ENCODE assay signal across 19 cellular contexts in the genomic region with DNA sequence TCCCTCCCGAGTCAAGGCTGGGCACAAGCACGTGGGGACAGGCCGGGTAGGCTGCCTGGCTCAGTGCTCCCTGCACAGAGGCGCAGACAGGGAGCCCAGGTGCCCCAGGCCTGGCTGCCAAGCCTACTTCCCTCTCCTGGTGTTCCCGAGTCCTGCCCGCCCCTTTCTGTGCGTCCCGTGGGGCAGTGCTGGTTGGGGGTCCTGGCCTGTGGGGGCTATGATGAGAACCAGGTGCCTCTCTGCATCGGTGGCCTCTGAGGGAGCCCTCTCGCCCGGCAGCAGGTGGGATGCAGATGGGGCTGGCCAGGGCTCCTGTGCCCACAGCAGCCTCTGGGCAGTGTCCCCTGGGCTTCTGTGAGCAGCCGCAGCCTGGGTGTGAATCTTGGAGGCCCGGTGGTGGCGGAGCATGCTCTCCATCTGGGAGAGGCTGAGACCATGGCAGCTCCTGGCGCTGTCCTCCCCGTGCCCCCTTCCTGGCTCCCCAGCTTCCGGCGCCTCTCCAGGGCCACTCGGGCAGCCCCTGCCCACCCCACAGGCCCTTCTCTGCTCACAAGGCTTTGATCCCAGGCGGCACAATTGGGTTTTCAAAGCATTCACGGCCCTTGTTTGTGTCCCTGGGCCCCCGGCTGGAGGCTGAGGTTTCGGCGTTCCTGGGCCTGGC. TPM values are rescaled to one million over a fixed set of nuclear protein-coding genes. Genes with fewer than 3 reads are reported as not detected.
A peak's percentile ranks its signal among the peaks of the same experiment; 100 is the strongest.
DNase-seq lines count a peak whose midpoint lies in the region; ATAC-seq, FAIRE-seq and TF ChIP-seq lines count a peak whose summit lies in the region.
"Had no signal": no experiment of that assay in that cellular context is flagged by ENCODE, and none has a peak within 500 bp of the region (broad histone marks: within the 10 kb centered on the region; RNA-seq: fewer than 3 reads in every experiment).

No MANE protein-coding gene starts in this region.

- no peaks in the 10 kb centered on the region for H3K9me3 Mint-ChIP-seq in GM23338
- H3K9me3 Mint-ChIP-seq: CD4-positive, alpha-beta memory T cell had no signal

- peaks cover 6% of the 10 kb centered on the region; the same call in 1 of the 3 replicates for H3K36me3 Mint-ChIP-seq in GM23338 (ENCODE audit: low read depth)

- H3K27ac ChIP-seq in HepG2 (ENCODE audit: extremely low read length, insufficient read depth, low read length) (peak overlapping the region; percentile 68), right lobe of liver (no peak overlapping the region), GM23338 (ENCODE audit: low read depth) (no peak overlapping the region)

- peak overlapping the region; percentile 53 for H3K9ac ChIP-seq in HepG2 (ENCODE audit: insufficient read depth, low read depth, low read length)

- TF ChIP-seq RAD21 in HepG2 (CRISPR knock-in tag; IDR thresholded peaks at IDR 0.05) = no peak

- TF ChIP-seq EP300 in HepG2 (IDR thresholded peaks at IDR 0.05; ENCODE audit: low read depth in 2 of 2, low read length in 2 of 2) (peak in 1 of 2 experiments; percentile 92; a peak in 2 of 4 replicates), HepG2 (CRISPR knock-in tag; IDR thresholded peaks at IDR 0.05; ENCODE audit: borderline replicate concordance) (peak; percentile 91)

- H3K36me3 ChIP-seq in HepG2 (replicated peaks in 1 of 2; ENCODE audit: control insufficient read depth in 1 of 2, insufficient read depth in 2 of 2, low read length in 2 of 2) = peaks cover 29 to 31% of the 10 kb centered on the region in 2 experiments
- H3K36me3 ChIP-seq in right lobe of liver = peaks cover 0 to 17% (median 0%) of the 10 kb centered on the region in 4 donors
- no peaks in the 10 kb centered on the region for H3K36me3 ChIP-seq in GM23338 (ENCODE audit: insufficient read depth)

- H3K27me3 Mint-ChIP-seq in GM23338 (ENCODE audit: insufficient read depth, low read depth, poor library complexity) = peaks cover 10% of the 10 kb centered on the region
- H3K27me3 Mint-ChIP-seq: CD4-positive, alpha-beta memory T cell had no signal

- H4K20me1 ChIP-seq in HepG2 (ENCODE audit: insufficient read depth, low read length) = no peaks in the 10 kb centered on the region
- no peaks in the 10 kb centered on the region; the same call in 1 of the 2 replicates for H4K20me1 ChIP-seq in GM23338 (replicated peaks; ENCODE audit: insufficient read depth)

- H3K4me3 Mint-ChIP-seq in GM23338 = no peak overlapping the region
- H3K4me3 Mint-ChIP-seq: CD4-positive, alpha-beta memory T cell had no signal

- ATAC-seq in HepG2 (peak; percentile 1), right lobe of liver (no peak), GM23338 (no peak), GM18502 (IDR thresholded peaks at IDR 0.05; ENCODE audit: poor library complexity, unreplicated experiment) (no peak)
- ATAC-seq: GM12878 had no signal

- no TSS peak for BruUV-seq in HepG2 (replicated peaks; lab: Mats Ljungman, UMichigan)

- no peak for TF ChIP-seq POLR2A in HepG2 (IDR thresholded peaks at IDR 0.05; ENCODE audit: insufficient read depth in 1 of 2, low read depth in 2 of 2, low read length in 2 of 2)
- TF ChIP-seq POLR2A in right lobe of liver (IDR thresholded peaks at IDR 0.05) = no peak

- in situ Hi-C loops in HepG2 (cut with HindIII; ENCODE audit: extremely low pct_ligation_motif_present, low pct_unique_long_range_greater_than_20kb) = no loop called here

- H3K4me1 ChIP-seq in HepG2 (ENCODE audit: insufficient read depth, low read length) = peaks cover 98% of the 10 kb centered on the region
- peaks cover 0 to 4% (median 0%) of the 10 kb centered on the region in 4 donors for H3K4me1 ChIP-seq in right lobe of liver
- H3K4me1 ChIP-seq in GM23338 (ENCODE audit: insufficient read depth) = no peaks in the 10 kb centered on the region; the same call in 1 of the 2 replicates

- H2AFZ ChIP-seq in HepG2 (ENCODE audit: low read length) = no peak overlapping the region
- no peak overlapping the region for H2AFZ ChIP-seq in GM23338

- DNase-seq in HepG2 (ENCODE audit: low spot score) = peak; percentile 92
- DNase-seq in right lobe of liver = no peak
- peak; percentile 10 for DNase-seq in iPS-NIHi11 (ENCODE audit: low spot score)
- no peak for DNase-seq in GM23338 (ENCODE audit: low spot score)
- no peak for DNase-seq in HK-2 (ENCODE audit: unreplicated experiment)
- DNase-seq: BE2C; CD4-positive, alpha-beta memory T cell; DMS53; EL; GOT3; KBM-7; NCI-H1694 treated with DMSO at 0.1 percent for 48 hours; NCI-H748 treated with DMSO at 0.1 percent for 48 hours; NK-92 treated with Interleukin-12 subunit alpha and Interleukin-12 subunit beta, amount 100 ng/mL, for 24 hours; SHP77 had no signal

- H3K79me2 ChIP-seq in HepG2 (ENCODE audit: insufficient read depth, low read length) (peaks cover 5% of the 10 kb centered on the region), GM23338 (replicated peaks; ENCODE audit: insufficient read depth) (no peaks in the 10 kb centered on the region)

- 0 out of 2 replicates have a peak, but pooled peaks cover 7% of the 10 kb centered on the region for H3F3A ChIP-seq in GM23338 (replicated peaks; ENCODE audit: low read depth)

- no peaks in the 10 kb centered on the region for H3K27me3 ChIP-seq in HepG2 (ENCODE audit: control insufficient read depth in 1 of 2, insufficient read depth in 2 of 2, low read length in 2 of 2)
- H3K27me3 ChIP-seq in right lobe of liver = no peaks in the 10 kb centered on the region
- no peaks in the 10 kb centered on the region for H3K27me3 ChIP-seq in GM23338 (ENCODE audit: insufficient read depth)
- H3K27me3 ChIP-seq: BE2C had no signal

- CTCF ChIA-PET in HepG2 (lab: Yijun Ruan, JAX; ENCODE audit: low intra/inter-chr PET ratio, low total read pairs) = no interaction called here

- H3K9me3 ChIP-seq in HepG2 (ENCODE audit: low read length) (no peaks in the 10 kb centered on the region), right lobe of liver (no peaks in the 10 kb centered on the region)
- H3K9me3 ChIP-seq: BE2C had no signal

- H3K4me3 ChIP-seq in HepG2 (replicated peaks in 1 of 3; ENCODE audit: insufficient read depth in 1 of 3, low read depth in 2 of 3, low read length in 3 of 3) (no peak overlapping the region), right lobe of liver (no peak overlapping the region), GM23338 (no peak overlapping the region)
- H3K4me3 ChIP-seq: GM12878 had no signal

- intact Hi-C loops in HepG2 (cut with micrococcal nuclease; ENCODE audit: unreplicated experiment) (no loop called here), right lobe of liver (cut with DNase I) (loop anchor here (5.0 to 10.0 kb wide), 3 partner anchors 53 to 131 kb away; a partner anchor contains a TSS)

- H3K4me2 ChIP-seq in HepG2 (ENCODE audit: low read depth, low read length) (0 out of 2 replicates have a peak overlapping the region, but pooled peaks have one; percentile 1), GM23338 (no peak overlapping the region)

- 69% methylated on average over 21 of the region's 24 CpGs for WGBS in HepG2 (ENCODE audit: low lambda C conversion rate)
- 66% methylated on average over 5 of the region's 24 CpGs for WGBS in right lobe of liver (ENCODE audit: insufficient coverage, low coverage, low lambda C conversion rate, missing lambda C conversion rate)

- TF ChIP-seq CTCF in HepG2 (CRISPR knock-in tag; IDR thresholded peaks at IDR 0.05) (no peak), right lobe of liver (IDR thresholded peaks at IDR 0.05) (no peak), GM23338 (conservative IDR thresholded peaks at IDR 0.05; ENCODE audit: low read depth in 2 of 2) (no peak)

- no peaks in the 10 kb centered on the region for H3K4me1 Mint-ChIP-seq in GM23338

- H3K9me2 ChIP-seq in GM23338 (ENCODE audit: insufficient read depth) = no peaks in the 10 kb centered on the region

- POLR2A ChIA-PET in HepG2 (lab: Yijun Ruan, JAX) = interaction anchor here (1.1 to 14.1 kb wide), 9 partner anchors 18 to 105 kb away, joined by 3 to 470 read pairs (median 6); a partner anchor contains a TSS

- H3K27ac Mint-ChIP-seq in GM23338 = no peak overlapping the region
- H3K27ac Mint-ChIP-seq: CD4-positive, alpha-beta memory T cell had no signal

- FAIRE-seq in HepG2 (lab: Jason Lieb, UNC) = no peak
- FAIRE-seq: GM12878, RCC 7860 had no signal

RNA-seq across cellular contexts. Expression of a gene that starts 7.2 kb away (rescaled TPM):
- total RNA-seq in HepG2 (2016; rRNA removed; fragmentation: Illumina TruSeq; extraction: Trizol) (166 and 170 TPM in 2 replicates), right lobe of liver (10 to 100 TPM; 27.3 to 81.1 (median 47.8) TPM)
- total RNA-seq in HepG2 (2016; cell fraction: cytosol; rRNA removed; fragmentation: Illumina TruSeq; extraction: Trizol; ENCODE audit: low read depth) = 262 and 321 TPM in 2 replicates
- 171 and 173 TPM in 2 replicates for total RNA-seq in HepG2 (2016; cell fraction: insoluble cytoplasmic fraction; rRNA removed; fragmentation: Illumina TruSeq; extraction: Trizol)
- total RNA-seq in HepG2 (2016; cell fraction: membrane; rRNA removed; fragmentation: Illumina TruSeq; extraction: Trizol) = 221 and 277 TPM in 2 replicates
- total RNA-seq in HepG2 (2016; cell fraction: nucleus; rRNA removed; fragmentation: Illumina TruSeq; extraction: Trizol) = 85.1 and 103 TPM in 2 replicates
- polyA plus RNA-seq in HepG2 (2011; rRNA removed) (92.7 and 96.7 TPM in 2 replicates), GM23338 (2016; fragmentation: Nextera tagmentation; extraction: Ambion mirVana) (157 and 172 TPM in 2 replicates)
- polyA plus RNA-seq in HepG2 (2011; cell fraction: cytosol; rRNA removed) = 88.8 and 138 TPM in 2 replicates
- polyA plus RNA-seq in HepG2 (2011; cell fraction: nucleus; rRNA removed) = 166 and 170 TPM in 2 replicates
- polyA plus RNA-seq in HepG2 (2012) = 46.3 and 61.5 TPM in 2 replicates
- polyA plus RNA-seq in HepG2 (2016; cell fraction: cytosol; fragmentation: Illumina TruSeq; extraction: Trizol; ENCODE audit: low read depth) = 176 and 237 TPM in 2 replicates
- 143 and 150 TPM in 2 replicates for polyA plus RNA-seq in HepG2 (2016; cell fraction: insoluble cytoplasmic fraction; fragmentation: Illumina TruSeq; extraction: Trizol; ENCODE audit: low read depth)
- 176 and 221 TPM in 2 replicates for polyA plus RNA-seq in HepG2 (2016; cell fraction: membrane; fragmentation: Illumina TruSeq; extraction: Trizol; ENCODE audit: low read depth)
- polyA plus RNA-seq in HepG2 (2016; cell fraction: nucleus; fragmentation: Illumina TruSeq; extraction: Trizol; ENCODE audit: insufficient read depth, low read depth) = 178 and 180 TPM in 2 replicates
- polyA minus RNA-seq in HepG2 (2011; rRNA and poly(A)+ RNA removed; ENCODE audit: low replicate concordance) = 32.0 and 49.8 TPM in 2 replicates
- 14.8 and 16.2 TPM in 2 replicates for polyA minus RNA-seq in HepG2 (2011; cell fraction: cytosol; rRNA and poly(A)+ RNA removed)
- polyA minus RNA-seq in HepG2 (2011; cell fraction: nucleus; rRNA and poly(A)+ RNA removed) = 20.0 and 26.9 TPM in 2 replicates
- total RNA-seq in GM23338 (2014; rRNA removed; shearing (Covaris generic)) = 114 and 127 TPM in 2 replicates

RNA-seq across cellular contexts. Expression of a gene that starts 7.7 kb away (rescaled TPM):
- total RNA-seq in HepG2 (2016; rRNA removed; fragmentation: Illumina TruSeq; extraction: Trizol) = 21.4 and 48.1 TPM in 2 replicates
- 30.2 and 31.8 TPM in 2 replicates for total RNA-seq in HepG2 (2016; cell fraction: cytosol; rRNA removed; fragmentation: Illumina TruSeq; extraction: Trizol; ENCODE audit: low read depth)
- total RNA-seq in HepG2 (2016; cell fraction: insoluble cytoplasmic fraction; rRNA removed; fragmentation: Illumina TruSeq; extraction: Trizol) = 20.6 and 49.6 TPM in 2 replicates
- 14.9 and 19.0 TPM in 2 replicates for total RNA-seq in HepG2 (2016; cell fraction: membrane; rRNA removed; fragmentation: Illumina TruSeq; extraction: Trizol)
- total RNA-seq in HepG2 (2016; cell fraction: nucleus; rRNA removed; fragmentation: Illumina TruSeq; extraction: Trizol) = 49.7 and 54.4 TPM in 2 replicates
- 11.6 and 14.1 TPM in 2 replicates for polyA plus RNA-seq in HepG2 (2011; rRNA removed)
- 5.5 and 10.0 TPM in 2 replicates for polyA plus RNA-seq in HepG2 (2011; cell fraction: cytosol; rRNA removed)
- polyA plus RNA-seq in HepG2 (2011; cell fraction: nucleus; rRNA removed) = 112 and 182 TPM in 2 replicates
- 7.5 and 8.8 TPM in 2 replicates for polyA plus RNA-seq in HepG2 (2012)
- polyA plus RNA-seq in HepG2 (2016; cell fraction: cytosol; fragmentation: Illumina TruSeq; extraction: Trizol; ENCODE audit: low read depth) = 3.3 and 4.2 TPM in 2 replicates
- 19.5 and 19.7 TPM in 2 replicates for polyA plus RNA-seq in HepG2 (2016; cell fraction: insoluble cytoplasmic fraction; fragmentation: Illumina TruSeq; extraction: Trizol; ENCODE audit: low read depth)
- 9.1 and 9.2 TPM in 2 replicates for polyA plus RNA-seq in HepG2 (2016; cell fraction: membrane; fragmentation: Illumina TruSeq; extraction: Trizol; ENCODE audit: low read depth)
- 129 and 136 TPM in 2 replicates for polyA plus RNA-seq in HepG2 (2016; cell fraction: nucleus; fragmentation: Illumina TruSeq; extraction: Trizol; ENCODE audit: insufficient read depth, low read depth)
- polyA minus RNA-seq in HepG2 (2011; rRNA and poly(A)+ RNA removed; ENCODE audit: low replicate concordance) = 11.1 and 15.7 TPM in 2 replicates
- 6.1 and 8.2 TPM in 2 replicates for polyA minus RNA-seq in HepG2 (2011; cell fraction: cytosol; rRNA and poly(A)+ RNA removed)
- polyA minus RNA-seq in HepG2 (2011; cell fraction: nucleus; rRNA and poly(A)+ RNA removed) = 25.0 and 27.2 TPM in 2 replicates
- 10 to 100 TPM in 3 of 6 experiments, 1 to 10 TPM in 3; 4.9 to 15.6 (median 11.9) TPM for total RNA-seq in right lobe of liver
- 40.7 and 41.6 TPM in 2 replicates for total RNA-seq in GM23338 (2014; rRNA removed; shearing (Covaris generic))
- 16.1 and 17.6 TPM in 2 replicates for polyA plus RNA-seq in GM23338 (2016; fragmentation: Nextera tagmentation; extraction: Ambion mirVana)

RNA-seq across cellular contexts. Expression of a gene that starts 16.0 kb away (rescaled TPM):
- total RNA-seq in HepG2 (2016; rRNA removed; fragmentation: Illumina TruSeq; extraction: Trizol) (4.0 and 10.5 TPM in 2 replicates), right lobe of liver (1 to 10 TPM; 3.4 to 9.0 (median 5.4) TPM)
- total RNA-seq in HepG2 (2016; cell fraction: cytosol; rRNA removed; fragmentation: Illumina TruSeq; extraction: Trizol; ENCODE audit: low read depth) = 6.8 and 9.8 TPM in 2 replicates
- 3.9 and 12.6 TPM in 2 replicates for total RNA-seq in HepG2 (2016; cell fraction: insoluble cytoplasmic fraction; rRNA removed; fragmentation: Illumina TruSeq; extraction: Trizol)
- total RNA-seq in HepG2 (2016; cell fraction: membrane; rRNA removed; fragmentation: Illumina TruSeq; extraction: Trizol) = 7.3 and 10.1 TPM in 2 replicates
- 11.7 and 12.9 TPM in 2 replicates for total RNA-seq in HepG2 (2016; cell fraction: nucleus; rRNA removed; fragmentation: Illumina TruSeq; extraction: Trizol)
- polyA plus RNA-seq in HepG2 (2011; rRNA removed) (21.3 and 24.1 TPM in 2 replicates), GM23338 (2016; fragmentation: Nextera tagmentation; extraction: Ambion mirVana) (31.5 and 35.6 TPM in 2 replicates)
- polyA plus RNA-seq in HepG2 (2011; cell fraction: cytosol; rRNA removed) = 12.8 and 16.7 TPM in 2 replicates
- polyA plus RNA-seq in HepG2 (2011; cell fraction: nucleus; rRNA removed) = 111 and 165 TPM in 2 replicates
- 6.3 and 10.6 TPM in 2 replicates for polyA plus RNA-seq in HepG2 (2012)
- 10.4 and 12.0 TPM in 2 replicates for polyA plus RNA-seq in HepG2 (2016; cell fraction: cytosol; fragmentation: Illumina TruSeq; extraction: Trizol; ENCODE audit: low read depth)
- polyA plus RNA-seq in HepG2 (2016; cell fraction: insoluble cytoplasmic fraction; fragmentation: Illumina TruSeq; extraction: Trizol; ENCODE audit: low read depth) = 6.0 and 7.2 TPM in 2 replicates
- 8.8 and 10.0 TPM in 2 replicates for polyA plus RNA-seq in HepG2 (2016; cell fraction: membrane; fragmentation: Illumina TruSeq; extraction: Trizol; ENCODE audit: low read depth)
- 45.9 and 51.6 TPM in 2 replicates for polyA plus RNA-seq in HepG2 (2016; cell fraction: nucleus; fragmentation: Illumina TruSeq; extraction: Trizol; ENCODE audit: insufficient read depth, low read depth)
- polyA minus RNA-seq in HepG2 (2011; rRNA and poly(A)+ RNA removed; ENCODE audit: low replicate concordance) = 12.6 and 13.2 TPM in 2 replicates
- 3.0 and 3.6 TPM in 2 replicates for polyA minus RNA-seq in HepG2 (2011; cell fraction: cytosol; rRNA and poly(A)+ RNA removed)
- polyA minus RNA-seq in HepG2 (2011; cell fraction: nucleus; rRNA and poly(A)+ RNA removed) = 6.7 and 7.6 TPM in 2 replicates
- 211 and 293 TPM in 2 replicates for total RNA-seq in GM23338 (2014; rRNA removed; shearing (Covaris generic))
- total RNA-seq: A172 had no signal

RNA-seq across cellular contexts. Expression of a gene that starts 22.1 kb away (rescaled TPM):
- 286 and 311 TPM in 2 replicates for total RNA-seq in HepG2 (2016; rRNA removed; fragmentation: Illumina TruSeq; extraction: Trizol)
- total RNA-seq in HepG2 (2016; cell fraction: cytosol; rRNA removed; fragmentation: Illumina TruSeq; extraction: Trizol; ENCODE audit: low read depth) = 275 and 353 TPM in 2 replicates
- 302 and 321 TPM in 2 replicates for total RNA-seq in HepG2 (2016; cell fraction: insoluble cytoplasmic fraction; rRNA removed; fragmentation: Illumina TruSeq; extraction: Trizol)
- 228 and 297 TPM in 2 replicates for total RNA-seq in HepG2 (2016; cell fraction: membrane; rRNA removed; fragmentation: Illumina TruSeq; extraction: Trizol)
- total RNA-seq in HepG2 (2016; cell fraction: nucleus; rRNA removed; fragmentation: Illumina TruSeq; extraction: Trizol) = 132 and 152 TPM in 2 replicates
- 287 and 290 TPM in 2 replicates for polyA plus RNA-seq in HepG2 (2011; rRNA removed)
- polyA plus RNA-seq in HepG2 (2011; cell fraction: cytosol; rRNA removed) = 253 and 424 TPM in 2 replicates
- polyA plus RNA-seq in HepG2 (2011; cell fraction: nucleus; rRNA removed) = 645 and 737 TPM in 2 replicates
- polyA plus RNA-seq in HepG2 (2012) = 190 and 266 TPM in 2 replicates
- polyA plus RNA-seq in HepG2 (2016; cell fraction: cytosol; fragmentation: Illumina TruSeq; extraction: Trizol; ENCODE audit: low read depth) = 398 and 426 TPM in 2 replicates
- polyA plus RNA-seq in HepG2 (2016; cell fraction: insoluble cytoplasmic fraction; fragmentation: Illumina TruSeq; extraction: Trizol; ENCODE audit: low read depth) = 296 and 330 TPM in 2 replicates
- 308 and 335 TPM in 2 replicates for polyA plus RNA-seq in HepG2 (2016; cell fraction: membrane; fragmentation: Illumina TruSeq; extraction: Trizol; ENCODE audit: low read depth)
- polyA plus RNA-seq in HepG2 (2016; cell fraction: nucleus; fragmentation: Illumina TruSeq; extraction: Trizol; ENCODE audit: insufficient read depth, low read depth) = 280 and 299 TPM in 2 replicates
- polyA minus RNA-seq in HepG2 (2011; rRNA and poly(A)+ RNA removed; ENCODE audit: low replicate concordance) = 73.9 and 172 TPM in 2 replicates
- polyA minus RNA-seq in HepG2 (2011; cell fraction: cytosol; rRNA and poly(A)+ RNA removed) = 52.1 and 74.6 TPM in 2 replicates
- polyA minus RNA-seq in HepG2 (2011; cell fraction: nucleus; rRNA and poly(A)+ RNA removed) = 61.5 and 67.5 TPM in 2 replicates
- total RNA-seq in right lobe of liver = 1,000 to 10,000 TPM in 2 of 6 experiments, 100 to 1,000 TPM in 4; 389 to 1,607 (median 735) TPM
- 84.8 and 86.9 TPM in 2 replicates for total RNA-seq in GM23338 (2014; rRNA removed; shearing (Covaris generic))
- polyA plus RNA-seq in GM23338 (2016; fragmentation: Nextera tagmentation; extraction: Ambion mirVana) = 137 and 147 TPM in 2 replicates

RNA-seq across cellular contexts. Expression of a gene that starts 36.2 kb away (rescaled TPM):
- 27.8 and 64.0 TPM in 2 replicates for total RNA-seq in HepG2 (2016; rRNA removed; fragmentation: Illumina TruSeq; extraction: Trizol)
- 72.5 and 73.8 TPM in 2 replicates for total RNA-seq in HepG2 (2016; cell fraction: cytosol; rRNA removed; fragmentation: Illumina TruSeq; extraction: Trizol; ENCODE audit: low read depth)
- total RNA-seq in HepG2 (2016; cell fraction: insoluble cytoplasmic fraction; rRNA removed; fragmentation: Illumina TruSeq; extraction: Trizol) = 23.6 and 61.0 TPM in 2 replicates
- 95.0 and 98.0 TPM in 2 replicates for total RNA-seq in HepG2 (2016; cell fraction: membrane; rRNA removed; fragmentation: Illumina TruSeq; extraction: Trizol)
- 53.3 and 60.7 TPM in 2 replicates for total RNA-seq in HepG2 (2016; cell fraction: nucleus; rRNA removed; fragmentation: Illumina TruSeq; extraction: Trizol)
- 61.4 and 90.6 TPM in 2 replicates for polyA plus RNA-seq in HepG2 (2011; rRNA removed)
- polyA plus RNA-seq in HepG2 (2011; cell fraction: cytosol; rRNA removed) = 36.1 and 62.0 TPM in 2 replicates
- polyA plus RNA-seq in HepG2 (2011; cell fraction: nucleus; rRNA removed) = 548 and 733 TPM in 2 replicates
- polyA plus RNA-seq in HepG2 (2012) = 60.9 and 71.7 TPM in 2 replicates
- 106 and 121 TPM in 2 replicates for polyA plus RNA-seq in HepG2 (2016; cell fraction: cytosol; fragmentation: Illumina TruSeq; extraction: Trizol; ENCODE audit: low read depth)
- polyA plus RNA-seq in HepG2 (2016; cell fraction: insoluble cytoplasmic fraction; fragmentation: Illumina TruSeq; extraction: Trizol; ENCODE audit: low read depth) = 35.7 and 47.7 TPM in 2 replicates
- polyA plus RNA-seq in HepG2 (2016; cell fraction: membrane; fragmentation: Illumina TruSeq; extraction: Trizol; ENCODE audit: low read depth) = 128 and 132 TPM in 2 replicates
- polyA plus RNA-seq in HepG2 (2016; cell fraction: nucleus; fragmentation: Illumina TruSeq; extraction: Trizol; ENCODE audit: insufficient read depth, low read depth) = 227 and 229 TPM in 2 replicates
- 12.3 and 58.2 TPM in 2 replicates for polyA minus RNA-seq in HepG2 (2011; rRNA and poly(A)+ RNA removed; ENCODE audit: low replicate concordance)
- polyA minus RNA-seq in HepG2 (2011; cell fraction: cytosol; rRNA and poly(A)+ RNA removed) = 21.9 and 29.0 TPM in 2 replicates
- 29.7 and 35.9 TPM in 2 replicates for polyA minus RNA-seq in HepG2 (2011; cell fraction: nucleus; rRNA and poly(A)+ RNA removed)
- 10 to 100 TPM; 29.9 to 53.3 (median 43.7) TPM for total RNA-seq in right lobe of liver
- total RNA-seq in GM23338 (2014; rRNA removed; shearing (Covaris generic)) = 36.9 and 44.7 TPM in 2 replicates
- polyA plus RNA-seq in GM23338 (2016; fragmentation: Nextera tagmentation; extraction: Ambion mirVana) = 18.0 and 18.9 TPM in 2 replicates

Comparison
In these comparisons a context has a peak if more than half of its experiments do, and no peak if none do; other contexts are left out.
1. DNase-seq: peak in HepG2 (single experiment) and iPS-NIHi11 (single experiment); none in right lobe of liver (0 of 3), GM23338 (single experiment) and HK-2 (single experiment).
2. RNA of a gene that starts 16.0 kb away (total RNA-seq): 211 to 293 TPM in GM23338; 3.9 to 12.9 TPM in HepG2 and 3.4 to 9.0 TPM in right lobe of liver; every median in the first group is over 10 times any median in the second.